ENCODE assay signal across 8 cellular contexts in the genomic region with DNA sequence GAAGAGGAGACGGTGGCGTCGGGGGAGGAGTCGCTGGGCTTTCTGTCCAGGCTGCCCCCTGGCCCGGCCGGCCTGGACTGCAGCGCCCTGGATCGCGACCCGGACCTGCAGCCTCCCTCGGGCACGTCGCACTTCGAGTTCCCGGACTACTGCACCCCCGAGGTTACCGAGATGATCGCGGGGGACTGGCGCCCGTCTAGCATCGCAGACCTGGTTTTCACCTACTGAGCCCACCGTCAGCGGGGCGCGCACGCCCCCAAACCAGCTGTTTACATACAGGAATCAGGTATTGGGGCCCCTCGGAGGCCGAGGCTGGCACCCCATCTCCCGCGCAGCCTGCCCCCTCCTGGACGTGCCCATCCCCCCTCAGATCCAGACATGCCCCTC. TPM values are rescaled to one million over a fixed set of nuclear protein-coding genes. Genes with fewer than 3 reads are reported as not detected.
A peak's percentile ranks its signal among the peaks of the same experiment; 100 is the strongest.
DNase-seq lines count a peak whose midpoint lies in the region; ATAC-seq, FAIRE-seq and TF ChIP-seq lines count a peak whose summit lies in the region.

No MANE protein-coding gene starts in this region.

- peak overlapping the region; percentile 71 to 96 (median 90) for H3K27ac ChIP-seq in pancreas

- H3K4me1 Mint-ChIP-seq in T-helper 17 cell, result peaks cover 13% of the 10 kb centered on the region

- ATAC-seq in T-helper 17 cell (no peak), pancreas (no peak), GM21447 (IDR thresholded peaks at IDR 0.05; ENCODE audit: unreplicated experiment) (no peak)

- H3K27me3 Mint-ChIP-seq in T-helper 17 cell, result no peaks in the 10 kb centered on the region

- no peaks in the 10 kb centered on the region for H3K36me3 ChIP-seq in pancreas

- DNase-seq in activated gamma-delta T cell treated with Interleukin-2 at 50 U/mL for 16 hours, result peak; percentile 11
- DNase-seq in activated gamma-delta T cell (lab: John Stamatoyannopoulos, UW), result no peak
- DNase-seq in T-helper 17 cell, result no peak
- DNase-seq in fibroblast of pulmonary artery (ENCODE audit: low read depth), result no peak
- DNase-seq in pancreas, result peak in 4 of 6 donors; percentile 55 to 85 (median 69)
- DNase-seq in SIG-M5 (lab: John Stamatoyannopoulos, UW), result no peak
- DNase-seq in SHP77 (lab: John Stamatoyannopoulos, UW), result no peak

- H3K4me3 ChIP-seq in fibroblast of pulmonary artery (replicated peaks; ENCODE audit: low read depth, low read length) (peak overlapping the region; percentile 71), pancreas (peak overlapping the region; percentile 57 to 74 (median 70))

- H3K27me3 ChIP-seq in pancreas, result no peaks in the 10 kb centered on the region

- intact Hi-C loops in pancreas (cut with DNase I), result no loop called here

- H3K4me1 ChIP-seq in pancreas, result peaks cover 0 to 6% (median 6%) of the 10 kb centered on the region in 3 donors

- FAIRE-seq in pancreas (lab: Jason Lieb, UNC), result no peak

- H3K36me3 Mint-ChIP-seq in T-helper 17 cell (ENCODE audit: low read depth), result no peaks in the 10 kb centered on the region

- H3K27ac Mint-ChIP-seq in T-helper 17 cell, result peak overlapping the region; percentile 16

- 1% methylated on average over 16 to 32 of the region's 32 CpGs for WGBS in pancreas, 2 donors

- TF ChIP-seq CTCF in fibroblast of pulmonary artery (IDR thresholded peaks at IDR 0.05; ENCODE audit: low read length, missing control alignments), result no peak
- TF ChIP-seq CTCF in pancreas (IDR thresholded peaks at IDR 0.05), result no peak

- peak overlapping the region; percentile 87 for H3K4me3 Mint-ChIP-seq in T-helper 17 cell

- H3K9me3 ChIP-seq in T-helper 17 cell (ENCODE audit: control insufficient read depth, low read length, poor library complexity, severe bottlenecking) (no peaks in the 10 kb centered on the region), pancreas (no peaks in the 10 kb centered on the region)

RNA-seq across cellular contexts. Expression of a gene that starts 1.3 kb away (rescaled TPM):
- 1 to 10 TPM; 5.2 to 8.3 TPM for total RNA-seq in T-helper 17 cell
- 1 to 10 TPM; 4.3 to 8.8 (median 6.5) TPM for total RNA-seq in pancreas
- 1 to 10 TPM; 2.9 to 4.8 TPM for polyA plus RNA-seq in pancreas

RNA-seq across cellular contexts. Expression of a gene that starts 20.3 kb away (rescaled TPM):
- total RNA-seq in T-helper 17 cell (under 1 TPM; 0.62 to 0.89 TPM), pancreas (10 to 100 TPM; 10.7 to 23.0 (median 15.3) TPM)
- 10 to 100 TPM; 25.5 to 41.3 TPM for polyA plus RNA-seq in pancreas

RNA-seq across cellular contexts. Expression of a gene that starts 29.3 kb away (rescaled TPM):
- 10 to 100 TPM; 15.6 to 18.9 TPM for total RNA-seq in T-helper 17 cell
- total RNA-seq in pancreas, result 1 to 10 TPM; 4.2 to 8.1 (median 6.2) TPM
- polyA plus RNA-seq in pancreas, result 10 to 100 TPM in 1 of 2 donors, 1 to 10 TPM in 1; 5.2 to 10.7 TPM

RNA-seq across cellular contexts. Expression of a gene that starts 36.1 kb away (rescaled TPM):
- 1 to 10 TPM; 2.4 to 2.7 TPM for total RNA-seq in T-helper 17 cell
- total RNA-seq in pancreas, result 1 to 10 TPM; 2.5 to 6.3 (median 2.9) TPM
- 1 to 10 TPM; 5.8 to 6.8 TPM for polyA plus RNA-seq in pancreas

RNA-seq across cellular contexts. Expression of a gene that starts 53.9 kb away (rescaled TPM):
- total RNA-seq in T-helper 17 cell (1 to 10 TPM; 1.8 to 3.3 TPM), pancreas (10 to 100 TPM in 1 of 6 donors, 1 to 10 TPM in 5; 4.4 to 97.7 (median 6.6) TPM)
- polyA plus RNA-seq in pancreas, result 10 to 100 TPM in 1 of 2 donors, 1 to 10 TPM in 1; 6.5 to 12.8 TPM

Comparison
In these comparisons a context has a peak if more than half of its experiments do, and no peak if none do; other contexts are left out.
1. DNase-seq: peak in activated gamma-delta T cell treated with Interleukin-2 at 50 U/mL for 16 hours (single experiment) and pancreas (4 of 6); none in activated gamma-delta T cell (single experiment), T-helper 17 cell (0 of 3), fibroblast of pulmonary artery (single experiment), SIG-M5 (single experiment) and SHP77 (0 of 2).
2. RNA of a gene that starts 20.3 kb away (total RNA-seq): 10.7 to 23.0 TPM in pancreas; 0.62 to 0.89 TPM in T-helper 17 cell; every median in the first group is over 4 times any median in the second.